12 cellular contexts compared by ENCODE assay signal in the genomic region with DNA sequence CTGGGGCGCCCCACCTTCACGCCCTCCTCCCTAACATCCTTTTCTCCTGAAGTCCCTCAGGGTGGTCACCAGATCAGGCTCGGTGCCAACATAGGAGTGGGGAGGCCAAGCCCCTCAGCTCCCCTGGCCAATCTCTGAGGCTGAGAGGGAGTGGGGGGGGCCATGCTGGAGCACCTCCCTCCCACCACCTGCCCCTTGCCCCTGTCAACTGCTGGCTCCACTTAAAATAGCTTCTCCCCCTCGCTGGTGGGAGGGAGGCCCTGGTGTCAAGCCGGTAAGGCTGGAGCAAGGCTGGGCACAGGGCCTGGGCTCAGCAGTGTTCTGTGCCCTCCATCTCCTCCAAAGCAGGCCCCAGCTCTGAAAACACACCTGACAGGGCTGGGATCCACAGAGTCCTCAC. TPM values are rescaled to one million over a fixed set of nuclear protein-coding genes. Genes with fewer than 3 reads are reported as not detected.
DNase-seq lines count a peak whose midpoint lies in the region; ATAC-seq and TF ChIP-seq lines count a peak whose summit lies in the region.
"Had no signal": no experiment of that assay in that cellular context is flagged by ENCODE, and none has a peak within 500 bp of the region (broad histone marks: within the 10 kb centered on the region; RNA-seq: fewer than 3 reads in every experiment).

No MANE protein-coding gene starts in this region.

- peaks cover 3% of the 10 kb centered on the region for H3K27me3 Mint-ChIP-seq in neural crest cell (ENCODE audit: low read depth)

- H3K9me3 ChIP-seq in esophagus (ENCODE audit: control insufficient read depth in 2 of 2, insufficient read depth in 1 of 2, low read depth in 1 of 2, low read length in 1 of 2) (no peaks in the 10 kb centered on the region), gastrocnemius medialis (no peaks in the 10 kb centered on the region)
- H3K9me3 ChIP-seq: neutrophil had no signal

- peaks cover 44 to 64% of the 10 kb centered on the region in 2 donors for H3K4me1 ChIP-seq in esophagus (ENCODE audit: control insufficient read depth in 2 of 2, insufficient read depth in 2 of 2, low read length in 1 of 2)
- peaks cover 16 to 37% of the 10 kb centered on the region in 2 donors for H3K4me1 ChIP-seq in gastrocnemius medialis

- H3K27ac ChIP-seq in esophagus (ENCODE audit: low read depth in 2 of 2, low read length in 1 of 2): peak overlapping the region; percentile 92 to 98
- H3K27ac ChIP-seq in gastrocnemius medialis: no peak overlapping the region
- H3K27ac ChIP-seq: KMS-11, neutrophil had no signal

- peak overlapping the region; percentile 47 for H3K4me3 Mint-ChIP-seq in neural crest cell
- H3K4me3 Mint-ChIP-seq: activated naive CD8-positive, alpha-beta T cell treated with anti-CD3 and anti-CD28 coated beads, Interleukin-2, amount 10 ng/mL, durations not matched to agents 7 days and 5 days had no signal

- H3K36me3 ChIP-seq in esophagus (ENCODE audit: control insufficient read depth in 2 of 2, insufficient read depth in 2 of 2, low read length in 1 of 2) (peaks cover 0 to 18% of the 10 kb centered on the region in 2 donors), gastrocnemius medialis (no peaks in the 10 kb centered on the region)
- H3K36me3 ChIP-seq: neutrophil had no signal

- no peak for TF ChIP-seq POLR2A in gastrocnemius medialis (IDR thresholded peaks at IDR 0.05)

- peaks cover 9% of the 10 kb centered on the region for H3K4me1 Mint-ChIP-seq in neural crest cell

- peak overlapping the region; percentile 24 to 96 for H3K4me3 ChIP-seq in esophagus (ENCODE audit: low read depth in 1 of 2, low read length in 2 of 2)
- no peak overlapping the region for H3K4me3 ChIP-seq in gastrocnemius medialis

- H3K27me3 ChIP-seq in esophagus (ENCODE audit: control insufficient read depth in 1 of 2, insufficient read depth in 2 of 2, low read length in 2 of 2): no peaks in the 10 kb centered on the region
- peaks cover 0 to 5% (median 4%) of the 10 kb centered on the region in 3 donors for H3K27me3 ChIP-seq in gastrocnemius medialis

- TF ChIP-seq CTCF in neural crest cell (conservative IDR thresholded peaks at IDR 0.05): no peak
- no peak for TF ChIP-seq CTCF in gastrocnemius medialis (IDR thresholded peaks at IDR 0.05 in 4 of 5, conservative IDR thresholded peaks at IDR 0.05 in 1 of 5)

- DNase-seq in Right ventricle myocardium inferior (ENCODE audit: missing footprints): no peak
- DNase-seq in cardiac septum (ENCODE audit: low spot score): no peak
- DNase-seq in neural crest cell (ENCODE audit: low read depth, low spot score): no peak
- no peak for DNase-seq in SIG-M5 treated with dmso at 0.1 percent for 504 hours (lab: John Stamatoyannopoulos, UW; ENCODE audit: unreplicated experiment)
- no peak for DNase-seq in gastrocnemius medialis
- no peak for DNase-seq in stimulated activated CD4-positive, alpha-beta T cell treated with anti-CD3 and anti-CD28 coated beads, Interleukin-2, amount 100 ng/mL, for 48 hours
- DNase-seq: activated naive CD8-positive, alpha-beta T cell treated with anti-CD3 and anti-CD28 coated beads, Interleukin-2, amount 10 ng/mL, durations not matched to agents 7 days and 5 days; WERI-Rb-1 had no signal

- no peaks in the 10 kb centered on the region for H3K36me3 Mint-ChIP-seq in neural crest cell (ENCODE audit: low read depth)

- intact Hi-C loops in Right ventricle myocardium inferior (cut with DNase I) (no loop called here), cardiac septum (cut with DNase I) (no loop called here), gastrocnemius medialis (cut with DNase I; ENCODE audit: low total_unique reads) (no loop called here)

- WGBS in esophagus, 2 donors: 41 to 42% methylated on average over 5 of the region's 5 CpGs

- peak; percentile 35 for ATAC-seq in Right ventricle myocardium inferior
- no peak for ATAC-seq in GM21576 (IDR thresholded peaks at IDR 0.05; ENCODE audit: unreplicated experiment)
- no peak for ATAC-seq in gastrocnemius medialis

- in situ Hi-C loops in gastrocnemius medialis (cut with MboI; ENCODE audit: low sequenced_read_pairs in 4 of 4): no loop called here

- no peaks in the 10 kb centered on the region for H3K9me3 Mint-ChIP-seq in neural crest cell
- H3K9me3 Mint-ChIP-seq: activated naive CD8-positive, alpha-beta T cell treated with anti-CD3 and anti-CD28 coated beads, Interleukin-2, amount 10 ng/mL, durations not matched to agents 7 days and 5 days had no signal

- H3K27ac Mint-ChIP-seq in neural crest cell (ENCODE audit: unreplicated experiment): no peak overlapping the region
- H3K27ac Mint-ChIP-seq: activated naive CD8-positive, alpha-beta T cell treated with anti-CD3 and anti-CD28 coated beads, Interleukin-2, amount 10 ng/mL, durations not matched to agents 7 days and 5 days had no signal

RNA-seq across cellular contexts. Expression of gene PLXNB2, which starts 4.9 kb away (rescaled TPM):
- total RNA-seq in Right ventricle myocardium inferior (70.6 TPM), cardiac septum (85.7 TPM), neural crest cell (128 and 130 TPM in 2 replicates), gastrocnemius medialis (10 to 100 TPM in 1 of 4 donors, 1 to 10 TPM in 3; 8.0 to 11.8 (median 9.0) TPM)
- 100 to 1,000 TPM; 107 to 186 TPM for polyA plus RNA-seq in esophagus

RNA-seq across cellular contexts. Expression of gene DENND6B, which starts 24.2 kb away (rescaled TPM):
- total RNA-seq in Right ventricle myocardium inferior: 1.7 TPM
- total RNA-seq in cardiac septum: 2.8 TPM
- 1 to 10 TPM; 2.4 to 6.8 TPM for polyA plus RNA-seq in esophagus
- total RNA-seq in neural crest cell: 18.8 and 22.0 TPM in 2 replicates
- under 1 TPM in 3 of 4 donors, not detected in 1; 0.55 to 0.84 (median 0.68) TPM for total RNA-seq in gastrocnemius medialis

RNA-seq across cellular contexts. Expression of gene MAPK11, which starts 32.4 kb away (rescaled TPM):
- 10.0 TPM for total RNA-seq in Right ventricle myocardium inferior
- 11.7 TPM for total RNA-seq in cardiac septum
- 1 to 10 TPM; 5.4 to 6.1 TPM for polyA plus RNA-seq in esophagus
- 15.9 and 16.3 TPM in 2 replicates for total RNA-seq in neural crest cell
- 1 to 10 TPM; 1.8 to 4.2 (median 3.4) TPM for total RNA-seq in gastrocnemius medialis

RNA-seq across cellular contexts. Expression of gene PPP6R2, which starts 40.6 kb away (rescaled TPM):
- total RNA-seq in Right ventricle myocardium inferior (42.4 TPM), cardiac septum (37.1 TPM), neural crest cell (54.8 and 55.9 TPM in 2 replicates), gastrocnemius medialis (10 to 100 TPM; 55.7 to 96.2 (median 74.1) TPM)
- 10 to 100 TPM; 30.2 to 38.2 TPM for polyA plus RNA-seq in esophagus

RNA-seq across cellular contexts. Expression of gene MAPK12, which starts 41.1 kb away (rescaled TPM):
- total RNA-seq in Right ventricle myocardium inferior: 18.2 TPM
- 32.5 TPM for total RNA-seq in cardiac septum
- polyA plus RNA-seq in esophagus: 1 to 10 TPM; 3.0 to 3.4 TPM
- 45.1 and 46.5 TPM in 2 replicates for total RNA-seq in neural crest cell
- 100 to 1,000 TPM; 126 to 290 (median 219) TPM for total RNA-seq in gastrocnemius medialis

Comparison
In these comparisons a context has a peak if more than half of its experiments do, and no peak if none do; other contexts are left out.
1. H3K27ac ChIP-seq: peak in esophagus (2 of 2); none in gastrocnemius medialis (0 of 4).
2. H3K4me3 ChIP-seq: peak in esophagus (2 of 2); none in gastrocnemius medialis (0 of 4).